20 cellular contexts compared by ENCODE assay signal in the genomic region with DNA sequence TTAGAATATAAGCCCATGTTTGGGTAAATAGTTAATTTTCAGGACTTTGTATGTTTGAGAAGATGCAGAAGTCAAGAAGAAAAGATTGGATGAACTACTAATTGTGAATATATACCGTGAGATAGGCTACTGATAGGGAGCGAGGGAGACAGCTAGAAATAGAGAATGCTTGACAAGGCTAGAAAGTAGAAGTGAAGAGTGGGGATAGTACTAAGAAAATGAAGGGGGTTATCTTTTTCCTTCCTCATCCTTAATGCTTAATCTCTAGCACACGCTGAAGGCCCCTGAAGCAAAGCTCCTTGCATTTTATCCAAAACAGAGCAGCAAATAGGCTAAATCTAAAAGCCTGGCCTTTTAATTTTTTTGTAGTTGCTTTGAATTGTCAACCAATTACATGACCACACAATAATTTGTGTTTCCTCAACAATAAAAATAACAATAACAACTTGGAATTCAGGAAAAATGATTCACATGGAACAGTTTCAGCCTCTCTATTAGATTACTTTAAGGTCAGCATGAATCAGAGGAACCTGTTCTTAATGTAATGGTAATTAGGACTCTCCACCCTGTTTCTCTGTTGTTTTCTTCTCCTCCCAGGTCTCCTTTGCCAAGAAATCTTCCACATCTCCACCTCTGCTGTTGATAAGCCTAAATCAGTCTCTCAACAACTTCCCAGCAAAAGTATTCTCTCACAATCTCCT.
"Had no signal": no experiment of that assay in that cellular context is flagged by ENCODE, and none has a peak within 500 bp of the region (broad histone marks: within the 10 kb centered on the region; RNA-seq: fewer than 3 reads in every experiment).

No MANE protein-coding gene starts in this region.

- H3K27ac Mint-ChIP-seq: activated naive CD4-positive, alpha-beta T cell treated with anti-CD3 and anti-CD28 coated beads for 36 hours; activated T-helper 17 cell treated with anti-CD3 and anti-CD28 coated beads, Interleukin-2, amount 50 U/mL, for 72 hours; nephron progenitor cell; T-cell had no signal

- H3K36me3 Mint-ChIP-seq: T-cell had no signal

- H3K4me3 Mint-ChIP-seq: activated naive CD4-positive, alpha-beta T cell treated with anti-CD3 and anti-CD28 coated beads for 36 hours; activated T-helper 17 cell treated with anti-CD3 and anti-CD28 coated beads, Interleukin-2, amount 50 U/mL, for 72 hours; central memory CD8-positive, alpha-beta T cell; nephron progenitor cell; T-cell had no signal

- H3K27ac ChIP-seq: esophagus muscularis mucosa, heart right ventricle, left lung, ovary, stomach, thoracic aorta, WERI-Rb-1 had no signal

- H3K4me3 ChIP-seq: esophagus muscularis mucosa, heart right ventricle, left lung, ovary, stomach, thoracic aorta had no signal

- FAIRE-seq: frontal cortex, keratinocyte had no signal

- DNase-seq: activated CD4-positive, alpha-beta T cell treated with anti-CD3 and anti-CD28 coated beads, Interleukin-2, amount 50 U/mL, for 1 hour; activated naive CD4-positive, alpha-beta T cell treated with anti-CD3 and anti-CD28 coated beads for 36 hours; activated T-cell treated with anti-CD3 and anti-CD28 coated beads for 4 hours; cortex of kidney; effector memory CD4-positive, alpha-beta T cell; heart right ventricle; left lung; mesendoderm; nephron progenitor cell; ovary; stimulated activated CD4-positive, alpha-beta T cell treated with anti-CD3 and anti-CD28 coated beads, Interleukin-4, amount 100 ng/mL, for 4 hours; stomach; T-cell; WERI-Rb-1 had no signal

- H3K36me3 ChIP-seq: esophagus muscularis mucosa, heart right ventricle, left lung, ovary, stomach, thoracic aorta, WERI-Rb-1 had no signal

- H3K9me3 ChIP-seq: esophagus muscularis mucosa, heart right ventricle, left lung, ovary, stomach, thoracic aorta had no signal

- H3K27me3 ChIP-seq: esophagus muscularis mucosa, heart right ventricle, left lung, ovary, stomach had no signal

- ATAC-seq: activated T-helper 17 cell treated with anti-CD3 and anti-CD28 coated beads, Interleukin-2, amount 50 U/mL, for 72 hours; heart right ventricle; left lung; T-cell had no signal

- H3K9me3 Mint-ChIP-seq: activated naive CD4-positive, alpha-beta T cell treated with anti-CD3 and anti-CD28 coated beads for 36 hours; activated T-helper 17 cell treated with anti-CD3 and anti-CD28 coated beads, Interleukin-2, amount 50 U/mL, for 72 hours; central memory CD8-positive, alpha-beta T cell; nephron progenitor cell; T-cell had no signal

- H3K4me1 Mint-ChIP-seq: activated T-helper 17 cell treated with anti-CD3 and anti-CD28 coated beads, Interleukin-2, amount 50 U/mL, for 72 hours; central memory CD8-positive, alpha-beta T cell; T-cell had no signal

- H3K27me3 Mint-ChIP-seq: activated T-helper 17 cell treated with anti-CD3 and anti-CD28 coated beads, Interleukin-2, amount 50 U/mL, for 72 hours; central memory CD8-positive, alpha-beta T cell; T-cell had no signal
